ENCODE assay signal across 10 cellular contexts in genomic region chr2:230814616-230815015, GRCh38. TPM values are rescaled to one million over a fixed set of nuclear protein-coding genes. Genes with fewer than 3 reads are reported as not detected.
A peak's percentile ranks its signal among the peaks of the same experiment; 100 is the strongest.
DNase-seq lines count a peak whose midpoint lies in the region; ATAC-seq, FAIRE-seq and TF ChIP-seq lines count a peak whose summit lies in the region.
"Had no signal": no experiment of that assay in that cellular context is flagged by ENCODE, and none has a peak within 500 bp of the region (broad histone marks: within the 10 kb centered on the region; RNA-seq: fewer than 3 reads in every experiment).

No MANE protein-coding gene starts in this region.

- H3K27ac Mint-ChIP-seq in CD8-positive, alpha-beta memory T cell = peak overlapping the region in 6 of 8 donors; percentile 6 to 83 (median 39)
- no peak overlapping the region for H3K27ac Mint-ChIP-seq in activated CD8-positive, alpha-beta T cell treated with anti-CD3 and anti-CD28 coated beads for 36 hours

- H4K20me1 ChIP-seq in HepG2 (ENCODE audit: insufficient read depth, low read length) = no peaks in the 10 kb centered on the region

- no peak overlapping the region for H3K4me3 ChIP-seq in CD8-positive, alpha-beta memory T cell (ENCODE audit: low read length)
- no peak overlapping the region for H3K4me3 ChIP-seq in HepG2 (replicated peaks in 1 of 3; ENCODE audit: insufficient read depth in 1 of 3, low read depth in 2 of 3, low read length in 3 of 3)

- no peaks in the 10 kb centered on the region for H3K79me2 ChIP-seq in HepG2 (ENCODE audit: insufficient read depth, low read length)

- ATAC-seq in activated CD8-positive, alpha-beta T cell treated with anti-CD3 and anti-CD28 coated beads for 36 hours = peak; percentile 60
- peak; percentile 89 for ATAC-seq in HepG2
- no peak for ATAC-seq in HG02678 (IDR thresholded peaks at IDR 0.05; ENCODE audit: unreplicated experiment)

- H3K9me3 ChIP-seq in CD8-positive, alpha-beta memory T cell (ENCODE audit: low read length) = no peaks in the 10 kb centered on the region
- no peaks in the 10 kb centered on the region for H3K9me3 ChIP-seq in HepG2 (ENCODE audit: low read length)

- H3K4me1 ChIP-seq in CD8-positive, alpha-beta memory T cell (ENCODE audit: insufficient read depth, low read length) = no peaks in the 10 kb centered on the region
- H3K4me1 ChIP-seq in HepG2 (ENCODE audit: insufficient read depth, low read length) = no peaks in the 10 kb centered on the region

- no peak for DNase-seq in CD8-positive, alpha-beta memory T cell
- DNase-seq in HEK293T (ENCODE audit: extremely low spot score) (peak; percentile 20), HepG2 (ENCODE audit: low spot score) (peak; percentile 25), NCI-H345 (lab: John Stamatoyannopoulos, UW) (no peak), NCI-H526 treated with DMSO at 0.1 percent for 48 hours (lab: John Stamatoyannopoulos, UW) (no peak), T-helper 9 cell (no peak)
- DNase-seq in activated CD8-positive, alpha-beta T cell treated with anti-CD3 and anti-CD28 coated beads for 36 hours = no peak
- DNase-seq: NCI-H1092 had no signal

- no peak for TF ChIP-seq POLR2A in HepG2 (IDR thresholded peaks at IDR 0.05; ENCODE audit: insufficient read depth in 1 of 2, low read depth in 2 of 2, low read length in 2 of 2)

- TF ChIP-seq CTCF in activated CD8-positive, alpha-beta T cell treated with anti-CD3 and anti-CD28 coated beads for 36 hours (IDR thresholded peaks at IDR 0.05) = no peak
- peak; percentile 45 for TF ChIP-seq CTCF in HepG2 (CRISPR knock-in tag; IDR thresholded peaks at IDR 0.05)

- H3K27me3 Mint-ChIP-seq in CD8-positive, alpha-beta memory T cell = no peaks in the 10 kb centered on the region
- no peaks in the 10 kb centered on the region for H3K27me3 Mint-ChIP-seq in activated CD8-positive, alpha-beta T cell treated with anti-CD3 and anti-CD28 coated beads for 36 hours

- no peak for TF ChIP-seq RAD21 in HepG2 (CRISPR knock-in tag; IDR thresholded peaks at IDR 0.05)

- H2AFZ ChIP-seq in HepG2 (ENCODE audit: low read length) = no peak overlapping the region

- no peak overlapping the region for H3K9ac ChIP-seq in HepG2 (ENCODE audit: insufficient read depth, low read depth, low read length)

- WGBS in HepG2 (ENCODE audit: low lambda C conversion rate) = 93% methylated on average over 2 of the region's 2 CpGs

- peaks cover 4 to 6% (median 5%) of the 10 kb centered on the region in 3 donors for H3K4me1 Mint-ChIP-seq in CD8-positive, alpha-beta memory T cell
- H3K4me1 Mint-ChIP-seq in activated CD8-positive, alpha-beta T cell treated with anti-CD3 and anti-CD28 coated beads for 36 hours (ENCODE audit: low read depth) = peaks cover 10% of the 10 kb centered on the region

- no peak for TF ChIP-seq EP300 in HepG2 (IDR thresholded peaks at IDR 0.05; ENCODE audit: low read depth in 2 of 2, low read length in 2 of 2)
- no peak for TF ChIP-seq EP300 in HepG2 (CRISPR knock-in tag; IDR thresholded peaks at IDR 0.05; ENCODE audit: borderline replicate concordance)

- peaks cover 5 to 90% (median 33%) of the 10 kb centered on the region in 3 donors for H3K36me3 Mint-ChIP-seq in CD8-positive, alpha-beta memory T cell
- H3K36me3 Mint-ChIP-seq in activated CD8-positive, alpha-beta T cell treated with anti-CD3 and anti-CD28 coated beads for 36 hours (ENCODE audit: low read depth) = peaks cover 60% of the 10 kb centered on the region

- peaks cover 56% of the 10 kb centered on the region for H3K36me3 ChIP-seq in CD8-positive, alpha-beta memory T cell (ENCODE audit: insufficient read depth, low read length)
- peaks cover 20 to 71% of the 10 kb centered on the region in 2 experiments for H3K36me3 ChIP-seq in HepG2 (replicated peaks in 1 of 2; ENCODE audit: control insufficient read depth in 1 of 2, insufficient read depth in 2 of 2, low read length in 2 of 2)

- FAIRE-seq in HepG2 (lab: Jason Lieb, UNC) = peak; percentile 39
- FAIRE-seq: islet of Langerhans had no signal

- no peak overlapping the region for H3K27ac ChIP-seq in CD8-positive, alpha-beta memory T cell (ENCODE audit: low read depth, low read length)
- H3K27ac ChIP-seq in HepG2 (ENCODE audit: extremely low read length, insufficient read depth, low read length) = no peak overlapping the region

- in situ Hi-C loops in HepG2 (cut with HindIII; ENCODE audit: extremely low pct_ligation_motif_present, low pct_unique_long_range_greater_than_20kb) = loop anchor here (25.0 kb wide), 1 partner anchor 802 kb away; no protein-coding TSS in a partner anchor

- H3K4me3 Mint-ChIP-seq in CD8-positive, alpha-beta memory T cell = no peak overlapping the region
- no peak overlapping the region for H3K4me3 Mint-ChIP-seq in activated CD8-positive, alpha-beta T cell treated with anti-CD3 and anti-CD28 coated beads for 36 hours

- BruUV-seq in HepG2 (replicated peaks; lab: Mats Ljungman, UMichigan) = no TSS peak

- POLR2A ChIA-PET in CD8-positive, alpha-beta memory T cell (lab: Charles Lee) = no interaction called here
- POLR2A ChIA-PET in HEK293T (lab: Yijun Ruan, JAX) = no interaction called here
- POLR2A ChIA-PET in activated CD8-positive, alpha-beta T cell treated with anti-CD3 and anti-CD28 coated beads for 36 hours (lab: Charles Lee) = interaction anchor here (1.1 kb wide), 1 partner anchor 11 kb away, joined by 3 read pairs; no protein-coding TSS in a partner anchor
- POLR2A ChIA-PET in HepG2 (lab: Yijun Ruan, JAX) = no interaction called here

- H3K27me3 ChIP-seq in CD8-positive, alpha-beta memory T cell (ENCODE audit: insufficient read depth, low read length, poor library complexity, severe bottlenecking) = no peaks in the 10 kb centered on the region
- no peaks in the 10 kb centered on the region for H3K27me3 ChIP-seq in HepG2 (ENCODE audit: control insufficient read depth in 1 of 2, insufficient read depth in 2 of 2, low read length in 2 of 2)

- CTCF ChIA-PET in CD8-positive, alpha-beta memory T cell (lab: Charles Lee) = no interaction called here
- CTCF ChIA-PET in HEK293T (lab: Yijun Ruan, JAX) (no interaction called here), HepG2 (lab: Yijun Ruan, JAX; ENCODE audit: low intra/inter-chr PET ratio, low total read pairs) (no interaction called here)
- CTCF ChIA-PET in activated CD8-positive, alpha-beta T cell treated with anti-CD3 and anti-CD28 coated beads for 36 hours (lab: Charles Lee) = interaction anchor here (0.6 to 1.5 kb wide), 9 partner anchors 10 to 64 kb away, joined by 3 to 4 read pairs (median 3); no protein-coding TSS in a partner anchor

- intact Hi-C loops in activated CD8-positive, alpha-beta T cell treated with anti-CD3 and anti-CD28 coated beads for 36 hours (cut with micrococcal nuclease) = no loop called here
- intact Hi-C loops in HepG2 (cut with micrococcal nuclease; ENCODE audit: unreplicated experiment) = no loop called here

- H3K4me2 ChIP-seq in HepG2 (ENCODE audit: low read depth, low read length) = no peak overlapping the region

- no peaks in the 10 kb centered on the region for H3K9me3 Mint-ChIP-seq in CD8-positive, alpha-beta memory T cell
- H3K9me3 Mint-ChIP-seq in activated CD8-positive, alpha-beta T cell treated with anti-CD3 and anti-CD28 coated beads for 36 hours = no peaks in the 10 kb centered on the region

TF ChIP-seq in HEK293T, 16 proteins besides CTCF, POLR2A, EP300 and RAD21 (continues in another document):
- TF ChIP-seq ELF4 (IDR thresholded peaks at IDR 0.05) = no peak
- no peak for TF ChIP-seq FOXM1 (IDR thresholded peaks at IDR 0.05; ENCODE audit: borderline replicate concordance)
- no peak for TF ChIP-seq L3MBTL2 (conservative IDR thresholded peaks at IDR 0.05)
- no peak for TF ChIP-seq FOXA1 (IDR thresholded peaks at IDR 0.05)
- TF ChIP-seq ARNT (IDR thresholded peaks at IDR 0.05) = no peak
- no peak for TF ChIP-seq NFRKB (IDR thresholded peaks at IDR 0.05)
- no peak for TF ChIP-seq LEF1 (IDR thresholded peaks at IDR 0.05; ENCODE audit: borderline replicate concordance)
- no peak for TF ChIP-seq FOXK2 (IDR thresholded peaks at IDR 0.05)
- TF ChIP-seq BHLHE40 (IDR thresholded peaks at IDR 0.05; ENCODE audit: borderline replicate concordance) = no peak

TF ChIP-seq in HepG2, 621 proteins besides CTCF, POLR2A, EP300 and RAD21:
- TF ChIP-seq STAG1 (CRISPR knock-in tag; IDR thresholded peaks at IDR 0.05) = peak; percentile 49
- TF ChIP-seq ZSCAN21 (CRISPR knock-in tag; IDR thresholded peaks at IDR 0.05; ENCODE audit: borderline replicate concordance) = no peak
TF ChIP-seq in HepG2: peak in this region for 1.

RNA-seq across cellular contexts. Expression of gene ITM2C, which starts 50.1 kb away (rescaled TPM):
- total RNA-seq in CD8-positive, alpha-beta memory T cell = 10 to 100 TPM; 56.1 to 58.6 TPM
- 50.1 TPM for polyA plus RNA-seq in CD8-positive, alpha-beta memory T cell
- total RNA-seq in activated CD8-positive, alpha-beta T cell treated with anti-CD3 and anti-CD28 coated beads for 36 hours = 10 to 100 TPM; 43.2 to 43.4 TPM
- 40.7 and 70.5 TPM in 2 replicates for total RNA-seq in HepG2 (2016; rRNA removed; fragmentation: Illumina TruSeq; extraction: Trizol)
- total RNA-seq in HepG2 (2016; cell fraction: cytosol; rRNA removed; fragmentation: Illumina TruSeq; extraction: Trizol; ENCODE audit: low read depth) = 13.6 and 14.1 TPM in 2 replicates
- 40.7 and 74.0 TPM in 2 replicates for total RNA-seq in HepG2 (2016; cell fraction: insoluble cytoplasmic fraction; rRNA removed; fragmentation: Illumina TruSeq; extraction: Trizol)
- 30.7 and 33.5 TPM in 2 replicates for total RNA-seq in HepG2 (2016; cell fraction: membrane; rRNA removed; fragmentation: Illumina TruSeq; extraction: Trizol)
- total RNA-seq in HepG2 (2016; cell fraction: nucleus; rRNA removed; fragmentation: Illumina TruSeq; extraction: Trizol) = 49.2 and 56.2 TPM in 2 replicates
- 270 and 321 TPM in 2 replicates for polyA plus RNA-seq in HepG2 (2011; rRNA removed)
- polyA plus RNA-seq in HepG2 (2011; cell fraction: cytosol; rRNA removed) = 356 TPM in 2 replicates
- polyA plus RNA-seq in HepG2 (2011; cell fraction: nucleus; rRNA removed) = 111 and 119 TPM in 2 replicates
- 124 and 196 TPM in 2 replicates for polyA plus RNA-seq in HepG2 (2012)
- 18.9 and 24.2 TPM in 2 replicates for polyA plus RNA-seq in HepG2 (2016; cell fraction: cytosol; fragmentation: Illumina TruSeq; extraction: Trizol; ENCODE audit: low read depth)
- polyA plus RNA-seq in HepG2 (2016; cell fraction: insoluble cytoplasmic fraction; fragmentation: Illumina TruSeq; extraction: Trizol; ENCODE audit: low read depth) = 53.1 and 56.4 TPM in 2 replicates
- 32.9 and 35.3 TPM in 2 replicates for polyA plus RNA-seq in HepG2 (2016; cell fraction: membrane; fragmentation: Illumina TruSeq; extraction: Trizol; ENCODE audit: low read depth)
- 111 and 121 TPM in 2 replicates for polyA plus RNA-seq in HepG2 (2016; cell fraction: nucleus; fragmentation: Illumina TruSeq; extraction: Trizol; ENCODE audit: insufficient read depth, low read depth)
- polyA minus RNA-seq in HepG2 (2011; rRNA and poly(A)+ RNA removed; ENCODE audit: low replicate concordance) = 108 and 408 TPM in 2 replicates
- polyA minus RNA-seq in HepG2 (2011; cell fraction: cytosol; rRNA and poly(A)+ RNA removed) = 84.7 and 140 TPM in 2 replicates
- 20.1 and 24.2 TPM in 2 replicates for polyA minus RNA-seq in HepG2 (2011; cell fraction: nucleus; rRNA and poly(A)+ RNA removed)

Comparison
In these comparisons a context has a peak if more than half of its experiments do, and no peak if none do; other contexts are left out.
1. DNase-seq: peak in HEK293T (single experiment) and HepG2 (single experiment); none in CD8-positive, alpha-beta memory T cell (0 of 5), activated CD8-positive, alpha-beta T cell treated with anti-CD3 and anti-CD28 coated beads for 36 hours (single experiment), NCI-H345 (single experiment), NCI-H526 treated with DMSO at 0.1 percent for 48 hours (single experiment) and T-helper 9 cell (single experiment).